In genomic region chr22:22774762-22775161, GRCh38 we compare ENCODE assay signal across 8 cellular contexts.
DNase-seq lines count a peak whose midpoint lies in the region; ATAC-seq, FAIRE-seq and TF ChIP-seq lines count a peak whose summit lies in the region.
"Not testable (repeated sequence)": the region's sequence is repeated elsewhere in the genome, so short reads cannot be mapped to it uniquely, and the experiment has no call there.

No MANE protein-coding gene starts in this region.

- not testable (repeated sequence) for H4K20me1 ChIP-seq in Karpas-422 (ENCODE audit: insufficient read depth, low read depth, low read length)

- CTCF ChIA-PET in CD8-positive, alpha-beta memory T cell (lab: Charles Lee), result interaction anchor here (0.7 to 1.6 kb wide), 7 partner anchors 10 to 401 kb away, joined by 3 to 5 read pairs (median 3); no protein-coding TSS in a partner anchor
- CTCF ChIA-PET in activated CD4-positive, alpha-beta T cell treated with anti-CD3 and anti-CD28 coated beads, Interleukin-2, amount 10 ng/mL, durations not matched to agents 7 days and 5 days (lab: Charles Lee), result interaction anchor here (1.9 kb wide), 1 partner anchor 110 kb away, joined by 4 read pairs; no protein-coding TSS in a partner anchor
- CTCF ChIA-PET in naive thymus-derived CD4-positive, alpha-beta T cell (lab: Charles Lee), result interaction anchor here (1.3 to 1.8 kb wide), 3 partner anchors 21 to 109 kb away, joined by 3 to 7 read pairs (median 5); no protein-coding TSS in a partner anchor

- not testable (repeated sequence) for H3K4me1 ChIP-seq in CD8-positive, alpha-beta memory T cell (ENCODE audit: insufficient read depth, low read length)
- H3K4me1 ChIP-seq in Karpas-422 (ENCODE audit: low read length), result peaks cover 35% of the 10 kb centered on the region
- H3K4me1 ChIP-seq in naive thymus-derived CD4-positive, alpha-beta T cell (ENCODE audit: control insufficient read depth in 2 of 2, insufficient read depth in 2 of 2, low read length in 2 of 2), result peaks cover 0 to 36% of the 10 kb centered on the region in 2 donors

- not testable (repeated sequence) for H3K4me3 ChIP-seq in CD8-positive, alpha-beta memory T cell (ENCODE audit: low read length); Karpas-422 (ENCODE audit: low read length); bronchial epithelial cell (ENCODE audit: low read depth, low read length); naive thymus-derived CD4-positive, alpha-beta T cell (ENCODE audit: low read length)

- DNase-seq in CD14-positive monocyte (ENCODE audit: low spot score); CD8-positive, alpha-beta memory T cell; Karpas-422; bronchial epithelial cell (ENCODE audit: low read depth); naive thymus-derived CD4-positive, alpha-beta T cell; urothelium cell line (ENCODE audit: low spot score): not testable (repeated sequence)
- DNase-seq in activated CD4-positive, alpha-beta T cell treated with anti-CD3 and anti-CD28 coated beads, Interleukin-2, amount 10 ng/mL, durations not matched to agents 7 days and 5 days, result peak; percentile 3

- H3K9me3 ChIP-seq in CD8-positive, alpha-beta memory T cell (ENCODE audit: low read length); Karpas-422 (ENCODE audit: low read length); naive thymus-derived CD4-positive, alpha-beta T cell (ENCODE audit: control insufficient read depth in 2 of 3, low read length in 3 of 3): not testable (repeated sequence)

- H3K79me2 ChIP-seq in Karpas-422 (ENCODE audit: low read length), result not testable (repeated sequence)

- not testable (repeated sequence) for H3K9me2 ChIP-seq in Karpas-422 (replicated peaks; ENCODE audit: insufficient read depth, low read length)

- peaks cover 32% of the 10 kb centered on the region for H3K4me1 Mint-ChIP-seq in CD14-positive monocyte
- peaks cover 52 to 66% (median 54%) of the 10 kb centered on the region in 3 donors for H3K4me1 Mint-ChIP-seq in CD8-positive, alpha-beta memory T cell
- H3K4me1 Mint-ChIP-seq in activated CD4-positive, alpha-beta T cell treated with anti-CD3 and anti-CD28 coated beads, Interleukin-2, amount 10 ng/mL, durations not matched to agents 7 days and 5 days; naive thymus-derived CD4-positive, alpha-beta T cell: not testable (repeated sequence)
- peaks cover 48% of the 10 kb centered on the region for H3K4me1 Mint-ChIP-seq in dendritic cell treated with granulocyte-macrophage colony-stimulating factor and Interleukin-4, amounts not matched to agents 40 ng/mL and 50 ng/mL, for 4 days (ENCODE audit: low read depth)

- not testable (repeated sequence) for TF ChIP-seq CTCF in CD14-positive monocyte (IDR thresholded peaks at IDR 0.05); bronchial epithelial cell (IDR thresholded peaks at IDR 0.05; ENCODE audit: insufficient read depth, low read length, severe bottlenecking)

- not testable (repeated sequence) for H3K36me3 ChIP-seq in CD8-positive, alpha-beta memory T cell (ENCODE audit: insufficient read depth, low read length); Karpas-422 (ENCODE audit: insufficient read depth, low read length); bronchial epithelial cell (ENCODE audit: control insufficient read depth, insufficient read depth, low read length); naive thymus-derived CD4-positive, alpha-beta T cell (ENCODE audit: control insufficient read depth in 2 of 3, insufficient read depth in 3 of 3, low read length in 3 of 3)

- not testable (repeated sequence) for H3K9me3 Mint-ChIP-seq in CD14-positive monocyte; CD8-positive, alpha-beta memory T cell; activated CD4-positive, alpha-beta T cell treated with anti-CD3 and anti-CD28 coated beads, Interleukin-2, amount 10 ng/mL, durations not matched to agents 7 days and 5 days; dendritic cell treated with granulocyte-macrophage colony-stimulating factor and Interleukin-4, amounts not matched to agents 40 ng/mL and 50 ng/mL, for 4 days; naive thymus-derived CD4-positive, alpha-beta T cell

- H3K4me3 Mint-ChIP-seq in CD14-positive monocyte, result peak overlapping the region in 1 of 2 donors; percentile 59
- H3K4me3 Mint-ChIP-seq in CD8-positive, alpha-beta memory T cell, result peak overlapping the region in 2 of 7 donors; percentile 41 to 65
- H3K4me3 Mint-ChIP-seq in activated CD4-positive, alpha-beta T cell treated with anti-CD3 and anti-CD28 coated beads, Interleukin-2, amount 10 ng/mL, durations not matched to agents 7 days and 5 days; dendritic cell treated with granulocyte-macrophage colony-stimulating factor and Interleukin-4, amounts not matched to agents 40 ng/mL and 50 ng/mL, for 4 days; naive thymus-derived CD4-positive, alpha-beta T cell: not testable (repeated sequence)

- H2AFZ ChIP-seq in Karpas-422 (ENCODE audit: low read length), result not testable (repeated sequence)

- FAIRE-seq in bronchial epithelial cell (lab: Jason Lieb, UNC) (peak; percentile 47), urothelium cell line (lab: Jason Lieb, UNC) (peak; percentile 56)

- H3K27ac ChIP-seq in CD8-positive, alpha-beta memory T cell (ENCODE audit: low read depth, low read length); Karpas-422 (ENCODE audit: low read length); naive thymus-derived CD4-positive, alpha-beta T cell (ENCODE audit: low read depth, low read length): not testable (repeated sequence)

- H3K36me3 Mint-ChIP-seq in CD14-positive monocyte; activated CD4-positive, alpha-beta T cell treated with anti-CD3 and anti-CD28 coated beads, Interleukin-2, amount 10 ng/mL, durations not matched to agents 7 days and 5 days (ENCODE audit: low read depth); dendritic cell treated with granulocyte-macrophage colony-stimulating factor and Interleukin-4, amounts not matched to agents 40 ng/mL and 50 ng/mL, for 4 days (ENCODE audit: low read depth); naive thymus-derived CD4-positive, alpha-beta T cell: not testable (repeated sequence)
- H3K36me3 Mint-ChIP-seq in CD8-positive, alpha-beta memory T cell, result peaks cover 0 to 17% (median 4%) of the 10 kb centered on the region in 3 donors

- H3K27me3 ChIP-seq in CD8-positive, alpha-beta memory T cell (ENCODE audit: insufficient read depth, low read length, poor library complexity, severe bottlenecking); Karpas-422 (ENCODE audit: low read length); bronchial epithelial cell (ENCODE audit: control insufficient read depth, insufficient read depth, low read length); naive thymus-derived CD4-positive, alpha-beta T cell (ENCODE audit: control insufficient read depth in 2 of 2, insufficient read depth in 2 of 2, low read length in 2 of 2): not testable (repeated sequence)

- H3K27ac Mint-ChIP-seq in CD14-positive monocyte, result peak overlapping the region; percentile 58 to 82 (median 75)
- peak overlapping the region; percentile 2 to 95 (median 72) for H3K27ac Mint-ChIP-seq in CD8-positive, alpha-beta memory T cell
- not testable (repeated sequence) for H3K27ac Mint-ChIP-seq in activated CD4-positive, alpha-beta T cell treated with anti-CD3 and anti-CD28 coated beads, Interleukin-2, amount 10 ng/mL, durations not matched to agents 7 days and 5 days; naive thymus-derived CD4-positive, alpha-beta T cell
- H3K27ac Mint-ChIP-seq in dendritic cell treated with granulocyte-macrophage colony-stimulating factor and Interleukin-4, amounts not matched to agents 40 ng/mL and 50 ng/mL, for 4 days, result peak overlapping the region; percentile 40

- H3K4me2 ChIP-seq in Karpas-422 (ENCODE audit: low read depth, low read length, poor library complexity, severe bottlenecking), result peak overlapping the region; percentile 41

- peak; percentile 40 for ATAC-seq in naive thymus-derived CD4-positive, alpha-beta T cell

- POLR2A ChIA-PET in CD8-positive, alpha-beta memory T cell (lab: Charles Lee); activated CD4-positive, alpha-beta T cell treated with anti-CD3 and anti-CD28 coated beads, Interleukin-2, amount 10 ng/mL, durations not matched to agents 7 days and 5 days (lab: Charles Lee); naive thymus-derived CD4-positive, alpha-beta T cell (lab: Charles Lee): not testable (repeated sequence)

- H3K27me3 Mint-ChIP-seq in CD14-positive monocyte (ENCODE audit: low read depth in 3 of 3); CD8-positive, alpha-beta memory T cell; activated CD4-positive, alpha-beta T cell treated with anti-CD3 and anti-CD28 coated beads, Interleukin-2, amount 10 ng/mL, durations not matched to agents 7 days and 5 days; dendritic cell treated with granulocyte-macrophage colony-stimulating factor and Interleukin-4, amounts not matched to agents 40 ng/mL and 50 ng/mL, for 4 days: not testable (repeated sequence)
- peaks cover 0 to 10% (median 0%) of the 10 kb centered on the region in 5 donors for H3K27me3 Mint-ChIP-seq in naive thymus-derived CD4-positive, alpha-beta T cell

- intact Hi-C loops in CD14-positive monocyte (cut with micrococcal nuclease); dendritic cell treated with granulocyte-macrophage colony-stimulating factor and Interleukin-4, amounts not matched to agents 40 ng/mL and 50 ng/mL, for 4 days (cut with micrococcal nuclease); naive thymus-derived CD4-positive, alpha-beta T cell (cut with micrococcal nuclease): not testable (repeated sequence)

- H3K9ac ChIP-seq in Karpas-422 (ENCODE audit: low read length), result not testable (repeated sequence)
